In the genomic region with DNA sequence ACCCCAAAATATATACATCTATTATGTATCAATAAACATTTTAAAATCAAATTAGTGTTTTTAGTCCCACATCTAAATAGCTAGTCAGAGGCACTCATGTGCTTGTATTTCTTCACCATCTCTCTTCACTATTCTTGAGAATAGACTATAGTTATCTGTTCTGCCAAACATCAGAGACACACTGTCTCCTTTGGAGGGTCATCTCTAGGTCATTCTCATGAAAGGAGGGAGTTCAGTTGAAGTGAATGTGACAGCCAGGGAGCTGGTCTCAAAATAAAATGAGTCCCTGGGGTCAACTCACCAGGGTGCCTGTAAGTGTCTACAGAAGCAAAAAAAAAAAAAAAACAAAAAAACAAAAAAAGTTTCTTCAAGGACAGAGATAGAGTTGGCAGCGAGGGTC, we compare ENCODE assay signal across 21 cellular contexts.
"Had no signal": no experiment of that assay in that cellular context is flagged by ENCODE, and none has a peak within 500 bp of the region (broad histone marks: within the 10 kb centered on the region; RNA-seq: fewer than 3 reads in every experiment).

No MANE protein-coding gene starts in this region.

- DNase-seq: cortex of kidney; effector CD8-positive, alpha-beta T cell; effector memory CD8-positive, alpha-beta T cell; endodermal cell; erythroblast; esophagus squamous epithelium; foreskin fibroblast; foreskin melanocyte; gastrocnemius medialis; glutamatergic neuron; head of caudate nucleus; heart right ventricle; hippocampal formation; left cardiac atrium; left lung; left ventricle myocardium superior; lower lobe of right lung; mesenchymal stem cell; mucosa of descending colon; naive B cell; naive thymus-derived CD8-positive, alpha-beta T cell had no signal
